1 cellular context compared by ENCODE assay signal in genomic region chr17:6853764-6854442, GRCh38.
TF ChIP-seq lines count a peak whose summit lies in the region.

No MANE protein-coding gene starts in this region.

TF ChIP-seq in HepG2, 621 proteins besides CTCF, POLR2A, EP300 and RAD21 (continued from another document and continues in another):
- TF ChIP-seq U2AF2 (IDR thresholded peaks at IDR 0.05; ENCODE audit: low read depth, low read length), result no peak
- peak; percentile 59; the same call in 1 of the 2 replicates for TF ChIP-seq KMT2A (CRISPR knock-in tag; IDR thresholded peaks at IDR 0.05)
- TF ChIP-seq MAFK (conservative IDR thresholded peaks at IDR 0.05 in 1 of 2, IDR thresholded peaks at IDR 0.05 in 1 of 2; ENCODE audit: low read length in 2 of 2), result peak; percentile 19 to 62; a peak in 3 of 4 replicates
- TF ChIP-seq ZNF292 (CRISPR knock-in tag; IDR thresholded peaks at IDR 0.05; ENCODE audit: borderline replicate concordance, low read depth), result 0 out of 2 replicates have a peak, but pooled peaks have one; percentile 5
- TF ChIP-seq MTA1 (CRISPR knock-in tag; IDR thresholded peaks at IDR 0.05; ENCODE audit: borderline replicate concordance), result peak; percentile 32; the same call in 1 of the 2 replicates
- no peak for TF ChIP-seq ZMYM2 (CRISPR knock-in tag; IDR thresholded peaks at IDR 0.05)
- peak; percentile 45; the same call in 1 of the 2 replicates for TF ChIP-seq HOMEZ (CRISPR knock-in tag; IDR thresholded peaks at IDR 0.05; ENCODE audit: low read depth)
- TF ChIP-seq GABPB1 (CRISPR knock-in tag; IDR thresholded peaks at IDR 0.05), result peak; percentile 83
- TF ChIP-seq ZNF605 (CRISPR knock-in tag; IDR thresholded peaks at IDR 0.05), result peak; percentile 70; the same call in 1 of the 2 replicates
- TF ChIP-seq KDM1A (CRISPR knock-in tag; IDR thresholded peaks at IDR 0.05), result 0 out of 2 replicates have a peak, but pooled peaks have one; percentile 20
- 0 out of 2 replicates have a peak, but pooled peaks have one; percentile 39 for TF ChIP-seq ZNF598 (CRISPR knock-in tag; IDR thresholded peaks at IDR 0.05; ENCODE audit: borderline replicate concordance)
- TF ChIP-seq ZNF607 (CRISPR knock-in tag; IDR thresholded peaks at IDR 0.05; ENCODE audit: borderline replicate concordance), result 0 out of 2 replicates have a peak, but pooled peaks have one; percentile 11
- TF ChIP-seq ZSCAN29 (CRISPR knock-in tag; conservative IDR thresholded peaks at IDR 0.05), result 0 out of 2 replicates have a peak, but pooled peaks have one; percentile 19
- TF ChIP-seq MYNN (CRISPR knock-in tag; IDR thresholded peaks at IDR 0.05; ENCODE audit: low read depth), result no peak
- no peak for TF ChIP-seq ZNF460 (CRISPR knock-in tag; IDR thresholded peaks at IDR 0.05; ENCODE audit: borderline replicate concordance)
- peak; percentile 45; the same call in 1 of the 2 replicates for TF ChIP-seq KDM2A (CRISPR knock-in tag; IDR thresholded peaks at IDR 0.05; ENCODE audit: borderline replicate concordance, low read depth)
- peak; percentile 94; the same call in 1 of the 2 replicates for TF ChIP-seq NFE2L1 (CRISPR knock-in tag; IDR thresholded peaks at IDR 0.05; ENCODE audit: borderline replicate concordance)
- TF ChIP-seq DNMT1 (CRISPR knock-in tag; IDR thresholded peaks at IDR 0.05), result 0 out of 2 replicates have a peak, but pooled peaks have one; percentile 31
- 0 out of 2 replicates have a peak, but pooled peaks have one; percentile 16 for TF ChIP-seq GFI1 (CRISPR knock-in tag; IDR thresholded peaks at IDR 0.05; ENCODE audit: borderline replicate concordance)
- TF ChIP-seq ZMYM4 (CRISPR knock-in tag; IDR thresholded peaks at IDR 0.05), result peak; percentile 90
- peak; percentile 25; the same call in 1 of the 2 replicates for TF ChIP-seq GATAD2A (CRISPR knock-in tag; IDR thresholded peaks at IDR 0.05)
- no peak for TF ChIP-seq ZKSCAN1 (IDR thresholded peaks at IDR 0.05; ENCODE audit: low read length)
- TF ChIP-seq SALL2 (CRISPR knock-in tag; IDR thresholded peaks at IDR 0.05), result peak; percentile 53; the same call in 1 of the 2 replicates
- peak; percentile 76 for TF ChIP-seq NR2C2 (CRISPR knock-in tag; IDR thresholded peaks at IDR 0.05; ENCODE audit: borderline replicate concordance)
- TF ChIP-seq BCL3 (CRISPR knock-in tag; IDR thresholded peaks at IDR 0.05), result 0 out of 2 replicates have a peak, but pooled peaks have one; percentile 34
- peak; percentile 79 for TF ChIP-seq SAP130 (CRISPR knock-in tag; IDR thresholded peaks at IDR 0.05; ENCODE audit: low read depth)
- peak; percentile 39; the same call in 1 of the 2 replicates for TF ChIP-seq ZNF350 (CRISPR knock-in tag; IDR thresholded peaks at IDR 0.05; ENCODE audit: borderline replicate concordance, low read depth)
- TF ChIP-seq ZNF556 (CRISPR knock-in tag; IDR thresholded peaks at IDR 0.05; ENCODE audit: borderline replicate concordance), result peak; percentile 80; the same call in 1 of the 2 replicates
- TF ChIP-seq MAFG (CRISPR knock-in tag; IDR thresholded peaks at IDR 0.05), result peak; percentile 75
- peak; percentile 41; the same call in 1 of the 2 replicates for TF ChIP-seq TBX2 (CRISPR knock-in tag; IDR thresholded peaks at IDR 0.05; ENCODE audit: borderline replicate concordance)
- peak; percentile 55 for TF ChIP-seq ZNF574 (CRISPR knock-in tag; IDR thresholded peaks at IDR 0.05)
- peak; percentile 48 for TF ChIP-seq YY1 (IDR thresholded peaks at IDR 0.05; ENCODE audit: insufficient read depth, insufficient replicate concordance, low read depth, low read length)
- TF ChIP-seq ZNF276 (CRISPR knock-in tag; IDR thresholded peaks at IDR 0.05; ENCODE audit: low read depth), result 0 out of 2 replicates have a peak, but pooled peaks have one; percentile 51
- TF ChIP-seq PPARG (CRISPR knock-in tag; conservative IDR thresholded peaks at IDR 0.05), result 0 out of 2 replicates have a peak, but pooled peaks have one; percentile 14
- TF ChIP-seq HDAC2 (CRISPR knock-in tag; IDR thresholded peaks at IDR 0.05), result peak; percentile 30; the same call in 1 of the 2 replicates
- TF ChIP-seq CBX5 (CRISPR knock-in tag; IDR thresholded peaks at IDR 0.05; ENCODE audit: borderline replicate concordance), result peak; percentile 14; the same call in 1 of the 2 replicates
- TF ChIP-seq PRDM10 (CRISPR knock-in tag; IDR thresholded peaks at IDR 0.05; ENCODE audit: low read depth), result 0 out of 2 replicates have a peak, but pooled peaks have one; percentile 35
- TF ChIP-seq SPEN (CRISPR knock-in tag; IDR thresholded peaks at IDR 0.05; ENCODE audit: low read depth), result 0 out of 2 replicates have a peak, but pooled peaks have one; percentile 47
- TF ChIP-seq HNF1A (IDR thresholded peaks at IDR 0.05; ENCODE audit: low read depth), result no peak
- TF ChIP-seq HNF1A (CRISPR knock-in tag; IDR thresholded peaks at IDR 0.05; ENCODE audit: borderline replicate concordance), result 0 out of 2 replicates have a peak, but pooled peaks have one; percentile 36
- peak; percentile 37; the same call in 1 of the 2 replicates for TF ChIP-seq HOXA5 (CRISPR knock-in tag; IDR thresholded peaks at IDR 0.05)
- peak; percentile 91 for TF ChIP-seq ETV5 (CRISPR knock-in tag; IDR thresholded peaks at IDR 0.05; ENCODE audit: borderline replicate concordance)
- 0 out of 2 replicates have a peak, but pooled peaks have one; percentile 56 for TF ChIP-seq THAP7 (CRISPR knock-in tag; IDR thresholded peaks at IDR 0.05)
- TF ChIP-seq CENPBD1 (CRISPR knock-in tag; IDR thresholded peaks at IDR 0.05; ENCODE audit: borderline replicate concordance, low read depth), result no peak
- TF ChIP-seq ZNF331 (CRISPR knock-in tag; IDR thresholded peaks at IDR 0.05), result peak; percentile 41; the same call in 1 of the 2 replicates
